Comparison of ENCODE assay signal across 35 cellular contexts in the genomic region with DNA sequence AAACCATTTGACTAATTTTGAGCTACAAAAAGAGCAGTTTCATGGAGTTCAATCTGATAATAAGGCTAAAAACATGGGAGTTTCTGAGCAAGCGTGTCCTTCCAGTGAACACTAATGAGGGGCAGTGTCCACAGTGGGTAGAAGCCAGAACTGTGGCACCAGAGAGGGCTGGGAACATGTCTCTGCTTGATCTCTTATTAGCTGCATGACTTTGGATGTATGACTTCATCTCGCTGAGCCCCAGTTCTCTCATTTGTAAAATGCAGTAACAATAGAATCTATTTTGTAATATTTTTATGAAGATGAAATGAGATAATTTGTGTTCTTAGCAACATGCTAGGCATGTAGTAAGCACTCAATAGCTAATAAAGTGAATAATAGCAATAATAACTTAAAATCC.
A peak's percentile ranks its signal among the peaks of the same experiment; 100 is the strongest.
DNase-seq lines count a peak whose midpoint lies in the region; ATAC-seq, FAIRE-seq and TF ChIP-seq lines count a peak whose summit lies in the region.
"Had no signal": no experiment of that assay in that cellular context is flagged by ENCODE, and none has a peak within 500 bp of the region (broad histone marks: within the 10 kb centered on the region; RNA-seq: fewer than 3 reads in every experiment).

No MANE protein-coding gene starts in this region.

- CTCF ChIA-PET in mammary epithelial cell (lab: Charles Lee; ENCODE audit: low non-redundant PET), result no interaction called here
- CTCF ChIA-PET in GM10248 (lab: Yijun Ruan, JAX), result interaction anchor here (0.9 to 1.7 kb wide), 2 partner anchors 12 to 16 kb away, joined by 3 to 4 read pairs; no protein-coding TSS in a partner anchor

- POLR2A ChIA-PET in GM10248 (lab: Yijun Ruan, JAX), result no interaction called here

- no peak overlapping the region for H3K9ac ChIP-seq in mammary epithelial cell (ENCODE audit: insufficient read depth, low read length)
- H3K9ac ChIP-seq: BLaER1; BLaER1 treated with 17β-estradiol and CSF1 and Interleukin-3, amounts not matched to agents 10 nM and 100 nM had no signal

- no peaks in the 10 kb centered on the region for H3K9me3 ChIP-seq in mammary epithelial cell (replicated peaks; ENCODE audit: insufficient read depth, low read length)
- H3K9me3 ChIP-seq in breast epithelium, result no peaks in the 10 kb centered on the region
- H3K9me3 ChIP-seq in right atrium auricular region, result no peaks in the 10 kb centered on the region
- H3K9me3 ChIP-seq: A549; BE2C; BLaER1; BLaER1 treated with 17β-estradiol and CSF1 and Interleukin-3, amounts not matched to agents 10 nM and 100 nM; Caco-2 had no signal

- ATAC-seq in HG02610 (IDR thresholded peaks at IDR 0.05; ENCODE audit: unreplicated experiment), result no peak
- ATAC-seq: A549; CD8-positive, alpha-beta T cell had no signal

- TF ChIP-seq CTCF in mammary epithelial cell (conservative IDR thresholded peaks at IDR 0.05 in 1 of 2, IDR thresholded peaks at IDR 0.05 in 1 of 2; ENCODE audit: extremely low read depth in 1 of 2, insufficient read depth in 1 of 2, low read depth in 1 of 2, low read length in 2 of 2) (no peak), breast epithelium (IDR thresholded peaks at IDR 0.05) (no peak), bronchial epithelial cell (IDR thresholded peaks at IDR 0.05; ENCODE audit: insufficient read depth, low read length, severe bottlenecking) (no peak), epithelial cell of esophagus (IDR thresholded peaks at IDR 0.05; ENCODE audit: insufficient read depth, low read depth, low read length, missing control alignments) (no peak), GM10248 (IDR thresholded peaks at IDR 0.05; ENCODE audit: control extremely low read depth, extremely low read depth, low read depth, missing control alignments) (no peak), right atrium auricular region (IDR thresholded peaks at IDR 0.05) (no peak)

- H3K4me1 ChIP-seq in mammary epithelial cell (ENCODE audit: insufficient read depth, low read length) (peaks cover 6% of the 10 kb centered on the region), breast epithelium (no peaks in the 10 kb centered on the region), right atrium auricular region (no peaks in the 10 kb centered on the region)
- H3K4me1 ChIP-seq: A549; BE2C; BLaER1; BLaER1 treated with 17β-estradiol and CSF1 and Interleukin-3, amounts not matched to agents 10 nM and 100 nM; Caco-2 had no signal

- peak overlapping the region; percentile 82 for H2AFZ ChIP-seq in mammary epithelial cell (ENCODE audit: low read depth, low read length)

- in situ Hi-C loops in mammary epithelial cell (cut with MboI; ENCODE audit: low sequenced_read_pairs in 2 of 2), result no loop called here

- intact Hi-C loops in mammary epithelial cell (cut with micrococcal nuclease) (no loop called here), breast epithelium (cut with DNase I; ENCODE audit: low total_unique reads) (no loop called here)

- H3K36me3 ChIP-seq in mammary epithelial cell (ENCODE audit: insufficient read depth, low read length), result no peaks in the 10 kb centered on the region
- H3K36me3 ChIP-seq in breast epithelium, result no peaks in the 10 kb centered on the region
- no peaks in the 10 kb centered on the region for H3K36me3 ChIP-seq in bronchial epithelial cell (ENCODE audit: control insufficient read depth, insufficient read depth, low read length)
- H3K36me3 ChIP-seq in right atrium auricular region, result no peaks in the 10 kb centered on the region
- H3K36me3 ChIP-seq: BE2C; BLaER1; BLaER1 treated with 17β-estradiol and CSF1 and Interleukin-3, amounts not matched to agents 10 nM and 100 nM had no signal

- WGBS in mammary epithelial cell (ENCODE audit: low coverage, missing lambda C conversion rate), result 0% methylated on average over 2 of the region's 2 CpGs

- peak overlapping the region; percentile 45 for H3K4me2 ChIP-seq in mammary epithelial cell (ENCODE audit: insufficient read depth, low read depth, low read length)
- H3K4me2 ChIP-seq: A549; BLaER1; BLaER1 treated with 17β-estradiol and CSF1 and Interleukin-3, amounts not matched to agents 10 nM and 100 nM had no signal

- no peak for TF ChIP-seq POLR2A in breast epithelium (IDR thresholded peaks at IDR 0.05)

- H3K79me2 ChIP-seq in mammary epithelial cell (ENCODE audit: insufficient read depth, low read length), result no peaks in the 10 kb centered on the region

- dilution Hi-C loops in mammary epithelial cell (cut with HindIII; ENCODE audit: low sequenced_read_pairs), result no loop called here

- FAIRE-seq in bronchial epithelial cell (lab: Jason Lieb, UNC), result no peak
- FAIRE-seq: A204.1, A549, D721Med had no signal

- DNase-seq in mammary epithelial cell (peak; percentile 62), breast epithelium (ENCODE audit: low spot score in 2 of 2) (no peak), bronchial epithelial cell (ENCODE audit: low read depth) (peak; percentile 69), epithelial cell of esophagus (ENCODE audit: low read depth) (peak; percentile 67), epithelial cell of prostate (ENCODE audit: low read depth, low spot score) (peak; percentile 5), GM10248 (ENCODE audit: extremely low spot score) (no peak), right atrium auricular region (ENCODE audit: low spot score) (no peak)
- DNase-seq: 8988T; ACHN; AML-193; BE2C; C1 segment of cervical spinal cord; Caco-2; Calu3; CD4-positive, alpha-beta memory T cell; CD4-positive, alpha-beta T cell; CD4-positive, CD25-positive, alpha-beta regulatory T cell; CD8-positive, alpha-beta memory T cell; CD8-positive, alpha-beta T cell; COR-L47; DMS 273 treated with DMSO at 0.1 percent for 48 hours; DMS153; DMS53; DMS79; DMS79 treated with DMSO at 0.1 percent for 48 hours; DND-41; EL had no signal

- H4K20me1 ChIP-seq in mammary epithelial cell (ENCODE audit: insufficient read depth, low read length), result no peaks in the 10 kb centered on the region
- H4K20me1 ChIP-seq: BLaER1; BLaER1 treated with 17β-estradiol and CSF1 and Interleukin-3, amounts not matched to agents 10 nM and 100 nM had no signal

- H3K4me3 ChIP-seq in mammary epithelial cell (replicated peaks in 1 of 3; ENCODE audit: insufficient read depth in 1 of 3, low read depth in 2 of 3, low read length in 3 of 3) (no peak overlapping the region), breast epithelium (no peak overlapping the region), bronchial epithelial cell (ENCODE audit: low read depth, low read length) (no peak overlapping the region), epithelial cell of esophagus (ENCODE audit: low read length) (no peak overlapping the region), right atrium auricular region (no peak overlapping the region)
- H3K4me3 ChIP-seq: A549; BLaER1; BLaER1 treated with 17β-estradiol and CSF1 and Interleukin-3, amounts not matched to agents 10 nM and 100 nM had no signal

- H3K27me3 ChIP-seq in mammary epithelial cell (ENCODE audit: insufficient read depth, low read length), result no peaks in the 10 kb centered on the region
- H3K27me3 ChIP-seq in breast epithelium, result no peaks in the 10 kb centered on the region
- H3K27me3 ChIP-seq in bronchial epithelial cell (ENCODE audit: control insufficient read depth, insufficient read depth, low read length), result no peaks in the 10 kb centered on the region
- no peaks in the 10 kb centered on the region for H3K27me3 ChIP-seq in right atrium auricular region
- H3K27me3 ChIP-seq: BE2C; BLaER1; BLaER1 treated with 17β-estradiol and CSF1 and Interleukin-3, amounts not matched to agents 10 nM and 100 nM had no signal

- BruUV-seq in mammary epithelial cell (replicated peaks; lab: Mats Ljungman, UMichigan), result no TSS peak

- peak overlapping the region; percentile 20 for H3K27ac ChIP-seq in mammary epithelial cell (ENCODE audit: insufficient read depth, low read depth, low read length)
- H3K27ac ChIP-seq in breast epithelium, result no peak overlapping the region
- H3K27ac ChIP-seq in epithelial cell of prostate, result no peak overlapping the region
- no peak overlapping the region for H3K27ac ChIP-seq in right atrium auricular region
- H3K27ac ChIP-seq: 22Rv1; A549; BLaER1; BLaER1 treated with 17β-estradiol and CSF1 and Interleukin-3, amounts not matched to agents 10 nM and 100 nM; C4-2B had no signal

Comparison
In these comparisons a context has a peak if more than half of its experiments do, and no peak if none do; other contexts are left out.
1. DNase-seq: peak in mammary epithelial cell (single experiment), bronchial epithelial cell (single experiment), epithelial cell of esophagus (single experiment) and epithelial cell of prostate (single experiment); none in breast epithelium (0 of 2), GM10248 (single experiment) and right atrium auricular region (single experiment).